1 cellular context compared by ENCODE assay signal in the genomic region with DNA sequence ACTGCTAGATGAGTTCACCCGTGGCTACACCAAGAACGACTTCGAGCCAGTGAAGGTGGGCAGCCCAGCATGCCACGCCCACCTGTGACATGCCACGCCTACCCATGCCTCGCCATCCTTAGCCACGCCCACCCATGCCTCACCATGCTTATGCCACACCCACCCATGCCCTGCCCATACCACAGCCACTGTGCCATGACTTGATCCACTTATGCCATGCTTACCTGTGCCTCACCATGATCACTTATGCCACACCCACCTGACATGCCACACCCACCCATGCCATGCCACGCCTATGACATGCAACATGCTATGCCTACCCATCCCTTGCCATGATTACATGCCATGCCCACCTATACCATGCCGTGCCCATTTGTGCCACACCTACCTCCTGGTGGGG.
TF ChIP-seq lines count a peak whose summit lies in the region.

No MANE protein-coding gene starts in this region.

TF ChIP-seq in HepG2, 621 proteins besides CTCF, POLR2A, EP300 and RAD21:
- TF ChIP-seq ZNF44 (CRISPR knock-in tag; IDR thresholded peaks at IDR 0.05): no peak
- no peak for TF ChIP-seq RARA (CRISPR knock-in tag; IDR thresholded peaks at IDR 0.05)
- TF ChIP-seq HNRNPL (IDR thresholded peaks at IDR 0.05; ENCODE audit: low read depth, low read length): peak; percentile 79
TF ChIP-seq in HepG2: peak in this region for 1.
